14 cellular contexts compared by ENCODE assay signal in genomic region chr12:122040579-122041386, GRCh38. TPM values are rescaled to one million over a fixed set of nuclear protein-coding genes. Genes with fewer than 3 reads are reported as not detected.
DNase-seq lines count a peak whose midpoint lies in the region; ATAC-seq, FAIRE-seq and TF ChIP-seq lines count a peak whose summit lies in the region.
"Had no signal": no experiment of that assay in that cellular context is flagged by ENCODE, and none has a peak within 500 bp of the region (broad histone marks: within the 10 kb centered on the region; RNA-seq: fewer than 3 reads in every experiment).

No MANE protein-coding gene starts in this region.

- H4K91ac ChIP-seq in neuronal stem cell (ENCODE audit: low read depth, low read length, poor library complexity) = no peak overlapping the region

- H2BK5ac ChIP-seq in neuronal stem cell (ENCODE audit: low read length) = no peak overlapping the region

- no peaks in the 10 kb centered on the region for H3K27me3 ChIP-seq in neuronal stem cell (ENCODE audit: control insufficient read depth in 3 of 3, insufficient read depth in 3 of 3, low read depth in 1 of 3, low read length in 3 of 3)

- H3K79me1 ChIP-seq in neuronal stem cell (ENCODE audit: low read depth, low read length) = peaks cover 12% of the 10 kb centered on the region

- no peak overlapping the region for H3K14ac ChIP-seq in neuronal stem cell (ENCODE audit: low read length)

- in situ Hi-C loops in Caki2 (cut with HindIII; ENCODE audit: low pct_unique_long_range_greater_than_20kb, low sequenced_read_pairs) = no loop called here
- in situ Hi-C loops in GM13976 (cut with MboI; ENCODE audit: low sequenced_read_pairs, unreplicated experiment) = no loop called here

- H3K18ac ChIP-seq in neuronal stem cell (ENCODE audit: low read length) = peak overlapping the region; percentile 11

- no peak overlapping the region for H3K27ac Mint-ChIP-seq in activated T-cell treated with anti-CD3 and anti-CD28 coated beads, Interleukin-2, amount 50 U/mL, for 72 hours
- H3K27ac Mint-ChIP-seq: activated CD4-positive, alpha-beta T cell treated with anti-CD3 and anti-CD28 coated beads for 36 hours; activated T-cell treated with anti-CD3 and anti-CD28 coated beads, Interleukin-2, amount 50 U/mL, for 24 hours; effector memory CD8-positive, alpha-beta T cell had no signal

- H3K36me3 ChIP-seq in kidney (ENCODE audit: control insufficient read depth in 1 of 2, insufficient read depth in 2 of 2, low read length in 2 of 2) = peaks cover 0 to 11% of the 10 kb centered on the region in 2 donors
- H3K36me3 ChIP-seq in neuronal stem cell (replicated peaks in 1 of 2; ENCODE audit: control insufficient read depth in 2 of 2, insufficient read depth in 2 of 2, low read length in 2 of 2) = peaks cover 48 to 97% of the 10 kb centered on the region in 2 donors

- no peak overlapping the region for H3K9ac ChIP-seq in kidney (ENCODE audit: low read length in 2 of 2)
- no peak overlapping the region for H3K9ac ChIP-seq in neuronal stem cell (ENCODE audit: low read depth, low read length, poor library complexity)

- H3K23ac ChIP-seq in neuronal stem cell (ENCODE audit: low read depth, low read length, poor library complexity) = no peak overlapping the region

- H3K27ac ChIP-seq in kidney (ENCODE audit: low read depth in 2 of 2, low read length in 2 of 2) = peak overlapping the region; percentile 66 to 69
- H3K27ac ChIP-seq in neuronal stem cell (replicated peaks; ENCODE audit: low read length) = no peak overlapping the region
- H3K27ac ChIP-seq: thoracic aorta had no signal

- ATAC-seq in activated T-cell treated with anti-CD3 and anti-CD28 coated beads, Interleukin-2, amount 50 U/mL, for 72 hours (replicated peaks in 1 of 2) = no peak
- ATAC-seq in GM18502 (IDR thresholded peaks at IDR 0.05; ENCODE audit: poor library complexity, unreplicated experiment) = no peak
- ATAC-seq: activated CD4-positive, alpha-beta T cell treated with anti-CD3 and anti-CD28 coated beads for 36 hours; effector memory CD8-positive, alpha-beta T cell; Right ventricle myocardium inferior had no signal

- no peaks in the 10 kb centered on the region for H3K27me3 Mint-ChIP-seq in activated T-cell treated with anti-CD3 and anti-CD28 coated beads, Interleukin-2, amount 50 U/mL, for 72 hours (ENCODE audit: low read depth)
- H3K27me3 Mint-ChIP-seq: activated CD4-positive, alpha-beta T cell treated with anti-CD3 and anti-CD28 coated beads for 36 hours; activated T-cell treated with anti-CD3 and anti-CD28 coated beads, Interleukin-2, amount 50 U/mL, for 24 hours; effector memory CD8-positive, alpha-beta T cell had no signal

- H3K36me3 Mint-ChIP-seq in activated T-cell treated with anti-CD3 and anti-CD28 coated beads, Interleukin-2, amount 50 U/mL, for 72 hours (ENCODE audit: insufficient read depth in 2 of 2) = peaks cover 0 to 4% of the 10 kb centered on the region in 2 donors

- H2AK5ac ChIP-seq in neuronal stem cell (ENCODE audit: low read depth, low read length) = no peak overlapping the region

- H3K4ac ChIP-seq in neuronal stem cell (ENCODE audit: low read length) = no peak overlapping the region

- peak; percentile 94 for DNase-seq in Caki2 (ENCODE audit: low read depth)
- DNase-seq in HT-29 (ENCODE audit: low spot score) = peak; percentile 94
- DNase-seq in kidney = peak; percentile 93
- no peak for DNase-seq in neuronal stem cell (ENCODE audit: low spot score)
- DNase-seq in GM13976 (ENCODE audit: low spot score) = no peak
- no peak for DNase-seq in activated T-cell treated with anti-CD3 and anti-CD28 coated beads, Interleukin-2, amount 50 U/mL, for 72 hours
- no peak for DNase-seq in SHP77 treated with DMSO at 0.1 percent for 48 hours (lab: John Stamatoyannopoulos, UW)
- DNase-seq: activated CD4-positive, alpha-beta T cell treated with anti-CD3 and anti-CD28 coated beads for 36 hours; activated T-cell treated with anti-CD3 and anti-CD28 coated beads, Interleukin-2, amount 50 U/mL, for 24 hours; central memory CD4-positive, alpha-beta T cell; effector memory CD8-positive, alpha-beta T cell had no signal

- no peak overlapping the region for H3K4me3 Mint-ChIP-seq in activated T-cell treated with anti-CD3 and anti-CD28 coated beads, Interleukin-2, amount 50 U/mL, for 72 hours
- H3K4me3 Mint-ChIP-seq: activated CD4-positive, alpha-beta T cell treated with anti-CD3 and anti-CD28 coated beads for 36 hours; activated T-cell treated with anti-CD3 and anti-CD28 coated beads, Interleukin-2, amount 50 U/mL, for 24 hours; effector memory CD8-positive, alpha-beta T cell had no signal

- peak; percentile 71 for FAIRE-seq in kidney (lab: Jason Lieb, UNC)

- H2AFZ ChIP-seq in neuronal stem cell (ENCODE audit: low read length) = no peak overlapping the region

- no peaks in the 10 kb centered on the region for H3K9me3 Mint-ChIP-seq in activated T-cell treated with anti-CD3 and anti-CD28 coated beads, Interleukin-2, amount 50 U/mL, for 72 hours
- H3K9me3 Mint-ChIP-seq: activated T-cell treated with anti-CD3 and anti-CD28 coated beads, Interleukin-2, amount 50 U/mL, for 24 hours; effector memory CD8-positive, alpha-beta T cell had no signal

- no peak overlapping the region for H3K4me2 ChIP-seq in neuronal stem cell (ENCODE audit: insufficient read depth, low read length, poor library complexity, severe bottlenecking)

- no peak overlapping the region for H4K8ac ChIP-seq in neuronal stem cell (ENCODE audit: low read depth, low read length)

- H2BK12ac ChIP-seq in neuronal stem cell (ENCODE audit: low read length) = no peak overlapping the region

- H3K4me3 ChIP-seq in kidney (ENCODE audit: low read length in 2 of 2) (no peak overlapping the region), neuronal stem cell (ENCODE audit: low read length in 2 of 2) (no peak overlapping the region)
- H3K4me3 ChIP-seq: thoracic aorta had no signal

- H3K9me3 ChIP-seq in kidney (ENCODE audit: control insufficient read depth in 1 of 2, low read length in 2 of 2) (no peaks in the 10 kb centered on the region), neuronal stem cell (replicated peaks in 1 of 2; ENCODE audit: control insufficient read depth in 2 of 2, insufficient read depth in 1 of 2, low read depth in 1 of 2, low read length in 2 of 2) (peaks cover 0 to 11% of the 10 kb centered on the region in 2 donors)
- H3K9me3 ChIP-seq: thoracic aorta had no signal

- H3K4me1 ChIP-seq in kidney (ENCODE audit: control insufficient read depth in 1 of 2, insufficient read depth in 1 of 2, low read depth in 1 of 2, low read length in 2 of 2) (peaks cover 8 to 21% of the 10 kb centered on the region in 2 donors), neuronal stem cell (ENCODE audit: control insufficient read depth in 2 of 2, insufficient read depth in 1 of 2, low read depth in 1 of 2, low read length in 2 of 2) (no peaks in the 10 kb centered on the region)

- H2BK120ac ChIP-seq in neuronal stem cell (ENCODE audit: low read depth, low read length) = no peak overlapping the region

- WGBS in neuronal stem cell (ENCODE audit: extremely low coverage in 2 of 2, insufficient read length in 2 of 2, insufficient replicate concordance in 1 of 2), 2 donors = no CpG with 5 or more reads among the region's 21 CpGs

- intact Hi-C loops in kidney (cut with DNase I) = no loop called here

- H3K4me1 Mint-ChIP-seq in activated T-cell treated with anti-CD3 and anti-CD28 coated beads, Interleukin-2, amount 50 U/mL, for 72 hours (ENCODE audit: low read depth) = no peaks in the 10 kb centered on the region
- H3K4me1 Mint-ChIP-seq: activated CD4-positive, alpha-beta T cell treated with anti-CD3 and anti-CD28 coated beads for 36 hours had no signal

- TF ChIP-seq CTCF in kidney (IDR thresholded peaks at IDR 0.05; ENCODE audit: borderline replicate concordance, extremely low read depth, insufficient read depth) (no peak), GM13976 (IDR thresholded peaks at IDR 0.05; ENCODE audit: borderline replicate concordance, control extremely low read depth, extremely low read depth, insufficient read depth, missing control alignments) (no peak)

- H2BK15ac ChIP-seq in neuronal stem cell (ENCODE audit: low read length) = no peak overlapping the region

RNA-seq across cellular contexts. Expression of gene BCL7A, which starts 19.1 kb away (rescaled TPM):
- 23.8 and 28.8 TPM in 2 replicates for total RNA-seq in Caki2 (2014; rRNA removed; shearing (Covaris generic); ENCODE audit: low replicate concordance)
- 8.3 and 11.0 TPM in 2 replicates for total RNA-seq in HT-29 (2014; rRNA removed; shearing (Covaris generic))
- total RNA-seq in kidney = 22.7 TPM
- 6.8 TPM for polyA plus RNA-seq in kidney (ENCODE audit: insufficient read depth, low read depth, low replicate concordance)
- polyA plus RNA-seq in neuronal stem cell (2013, experiment 1 of 2) = 31.6 TPM
- 32.9 TPM for polyA plus RNA-seq in neuronal stem cell (2013, experiment 2 of 2)
- 10 to 100 TPM in 1 of 2 donors, 1 to 10 TPM in 1; 6.4 to 12.2 TPM for total RNA-seq in activated T-cell treated with anti-CD3 and anti-CD28 coated beads, Interleukin-2, amount 50 U/mL, for 72 hours

RNA-seq across cellular contexts. Expression of gene MLXIP, which starts 37.8 kb away (rescaled TPM):
- total RNA-seq in Caki2 (2014; rRNA removed; shearing (Covaris generic); ENCODE audit: low replicate concordance) = 5.0 and 7.0 TPM in 2 replicates
- 22.8 and 31.3 TPM in 2 replicates for total RNA-seq in HT-29 (2014; rRNA removed; shearing (Covaris generic))
- total RNA-seq in kidney = 67.6 TPM
- 10.9 TPM for polyA plus RNA-seq in kidney (ENCODE audit: insufficient read depth, low read depth, low replicate concordance)
- polyA plus RNA-seq in neuronal stem cell (2013, experiment 1 of 2) = 18.3 TPM
- 18.1 TPM for polyA plus RNA-seq in neuronal stem cell (2013, experiment 2 of 2)
- total RNA-seq in activated T-cell treated with anti-CD3 and anti-CD28 coated beads, Interleukin-2, amount 50 U/mL, for 72 hours = 10 to 100 TPM; 17.1 to 17.5 TPM

Comparison
In these comparisons a context has a peak if more than half of its experiments do, and no peak if none do; other contexts are left out.
1. DNase-seq: peak in Caki2 (single experiment), HT-29 (single experiment) and kidney (single experiment); none in neuronal stem cell (single experiment), GM13976 (single experiment), activated T-cell treated with anti-CD3 and anti-CD28 coated beads, Interleukin-2, amount 50 U/mL, for 72 hours (0 of 2) and SHP77 treated with DMSO at 0.1 percent for 48 hours (single experiment).